ENCODE assay signal across 8 cellular contexts in the genomic region with DNA sequence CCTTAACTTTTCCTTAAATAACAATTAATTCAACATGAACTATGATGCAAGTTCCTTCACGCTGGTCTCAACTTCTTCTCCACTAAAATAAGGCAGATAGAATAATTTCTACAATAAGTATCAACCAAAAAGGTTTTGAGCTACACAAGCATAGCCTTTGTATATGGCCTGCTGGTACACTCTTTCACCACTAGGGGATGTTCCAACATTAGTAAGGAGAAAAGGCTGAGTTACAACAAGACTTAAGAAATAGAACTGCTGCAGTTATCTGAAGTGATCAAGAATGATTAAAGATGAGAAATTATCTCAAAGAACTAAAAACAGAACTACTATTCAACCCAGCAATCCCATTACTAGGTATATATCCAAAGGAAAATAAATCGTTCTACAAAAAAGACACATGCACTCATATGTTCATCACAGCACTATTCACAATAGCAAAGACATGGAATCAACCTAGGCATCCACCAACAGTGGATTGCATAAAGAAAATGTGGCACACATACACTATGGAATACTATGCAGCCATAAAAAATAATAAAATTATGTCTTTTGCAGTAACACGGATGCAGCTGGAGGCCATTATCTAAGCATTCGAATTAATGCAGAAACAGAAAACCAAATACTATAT. TPM values are rescaled to one million over a fixed set of nuclear protein-coding genes. Genes with fewer than 3 reads are reported as not detected.
DNase-seq lines count a peak whose midpoint lies in the region; ATAC-seq and TF ChIP-seq lines count a peak whose summit lies in the region.

No MANE protein-coding gene starts in this region.

- no peaks in the 10 kb centered on the region for H3K36me3 ChIP-seq in cardiac muscle cell

- H3K9me3 Mint-ChIP-seq in WTC11 = no peaks in the 10 kb centered on the region

- H3K9me3 ChIP-seq in cardiac muscle cell (ENCODE audit: low read depth) = no peaks in the 10 kb centered on the region

- no peaks in the 10 kb centered on the region for H3K27me3 ChIP-seq in cardiac muscle cell

- no peak overlapping the region for H3K4me3 ChIP-seq in GM12865 (ENCODE audit: low read depth, low read length)
- no peak overlapping the region for H3K4me3 ChIP-seq in cardiac muscle cell
- H3K4me3 ChIP-seq in retinal pigment epithelial cell (ENCODE audit: low read length) = no peak overlapping the region

- peak overlapping the region; percentile 63; the same call in 1 of the 2 replicates for H3K27ac Mint-ChIP-seq in WTC11

- peak; percentile 99 for TF ChIP-seq CTCF in GM12865 (IDR thresholded peaks at IDR 0.05; ENCODE audit: insufficient read depth, low read depth, low read length, missing control alignments)
- TF ChIP-seq CTCF in WTC11 (IDR thresholded peaks at IDR 0.05) = peak; percentile 80
- TF ChIP-seq CTCF in cardiac muscle cell (IDR thresholded peaks at IDR 0.05; ENCODE audit: low read depth, low read length) = peak; percentile 99
- peak; percentile 100 for TF ChIP-seq CTCF in retinal pigment epithelial cell (conservative IDR thresholded peaks at IDR 0.05; ENCODE audit: low read depth, low read length)

- ATAC-seq in HG02852 (IDR thresholded peaks at IDR 0.05; ENCODE audit: unreplicated experiment) = peak; percentile 76
- peak; percentile 77 for ATAC-seq in WTC11

- H3K4me3 Mint-ChIP-seq in WTC11 = no peak overlapping the region

- POLR2A ChIA-PET in WTC11 (lab: Charles Lee) = no interaction called here

- peaks cover 44% of the 10 kb centered on the region for H3K4me1 ChIP-seq in cardiac muscle cell (ENCODE audit: low read depth)

- CTCF ChIA-PET in WTC11 (lab: Charles Lee) = interaction anchor here (0.6 to 2.7 kb wide), 46 partner anchors 9 to 688 kb away, joined by 3 to 27 read pairs (median 4); a partner anchor contains a TSS

- peak overlapping the region; percentile 57 for H3K27ac ChIP-seq in cardiac muscle cell

- H3K36me3 Mint-ChIP-seq in WTC11 = no peaks in the 10 kb centered on the region

- DNase-seq in AG08396 (ENCODE audit: low spot score) = peak; percentile 26
- DNase-seq in GM12865 (ENCODE audit: low read depth) = peak; percentile 75
- peak; percentile 59 for DNase-seq in NCI-H2107 (lab: John Stamatoyannopoulos, UW)
- no peak for DNase-seq in WTC11 (ENCODE audit: low spot score)
- DNase-seq in cardiac muscle cell (ENCODE audit: low read depth in 1 of 2, low spot score in 1 of 2) = peak; percentile 69 to 82
- DNase-seq in retinal pigment epithelial cell (ENCODE audit: low read depth) = no peak
- DNase-seq in C1 segment of cervical spinal cord (lab: John Stamatoyannopoulos, UW) = no peak

- peaks cover 32% of the 10 kb centered on the region for H3K4me1 Mint-ChIP-seq in WTC11

- H3K27me3 Mint-ChIP-seq in WTC11 (ENCODE audit: low read depth) = no peaks in the 10 kb centered on the region

TF ChIP-seq in WTC11, 78 proteins besides CTCF, POLR2A, EP300 and RAD21:
- TF ChIP-seq, protein P1, sequence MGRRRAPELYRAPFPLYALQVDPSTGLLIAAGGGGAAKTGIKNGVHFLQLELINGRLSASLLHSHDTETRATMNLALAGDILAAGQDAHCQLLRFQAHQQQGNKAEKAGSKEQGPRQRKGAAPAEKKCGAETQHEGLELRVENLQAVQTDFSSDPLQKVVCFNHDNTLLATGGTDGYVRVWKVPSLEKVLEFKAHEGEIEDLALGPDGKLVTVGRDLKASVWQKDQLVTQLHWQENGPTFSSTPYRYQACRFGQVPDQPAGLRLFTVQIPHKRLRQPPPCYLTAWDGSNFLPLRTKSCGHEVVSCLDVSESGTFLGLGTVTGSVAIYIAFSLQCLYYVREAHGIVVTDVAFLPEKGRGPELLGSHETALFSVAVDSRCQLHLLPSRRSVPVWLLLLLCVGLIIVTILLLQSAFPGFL (CRISPR knock-in tag; IDR thresholded peaks at IDR 0.05; ENCODE audit: borderline replicate concordance) = no peak
- TF ChIP-seq, protein P2, sequence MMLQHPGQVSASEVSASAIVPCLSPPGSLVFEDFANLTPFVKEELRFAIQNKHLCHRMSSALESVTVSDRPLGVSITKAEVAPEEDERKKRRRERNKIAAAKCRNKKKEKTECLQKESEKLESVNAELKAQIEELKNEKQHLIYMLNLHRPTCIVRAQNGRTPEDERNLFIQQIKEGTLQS (CRISPR knock-in tag; conservative IDR thresholded peaks at IDR 0.05) = no peak
- TF ChIP-seq, protein P3, sequence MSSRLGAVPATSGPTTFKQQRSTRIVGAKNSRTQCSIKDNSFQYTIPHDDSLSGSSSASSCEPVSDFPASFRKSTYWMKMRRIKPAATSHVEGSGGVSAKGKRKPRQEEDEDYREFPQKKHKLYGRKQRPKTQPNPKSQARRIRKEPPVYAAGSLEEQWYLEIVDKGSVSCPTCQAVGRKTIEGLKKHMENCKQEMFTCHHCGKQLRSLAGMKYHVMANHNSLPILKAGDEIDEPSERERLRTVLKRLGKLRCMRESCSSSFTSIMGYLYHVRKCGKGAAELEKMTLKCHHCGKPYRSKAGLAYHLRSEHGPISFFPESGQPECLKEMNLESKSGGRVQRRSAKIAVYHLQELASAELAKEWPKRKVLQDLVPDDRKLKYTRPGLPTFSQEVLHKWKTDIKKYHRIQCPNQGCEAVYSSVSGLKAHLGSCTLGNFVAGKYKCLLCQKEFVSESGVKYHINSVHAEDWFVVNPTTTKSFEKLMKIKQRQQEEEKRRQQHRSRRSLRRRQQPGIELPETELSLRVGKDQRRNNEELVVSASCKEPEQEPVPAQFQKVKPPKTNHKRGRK (CRISPR knock-in tag; IDR thresholded peaks at IDR 0.05; ENCODE audit: borderline replicate concordance) = no peak
- TF ChIP-seq ZNF121 (CRISPR knock-in tag; IDR thresholded peaks at IDR 0.05) (no peak), TP53 (CRISPR knock-in tag; IDR thresholded peaks at IDR 0.05) (no peak), ZNF138 (CRISPR knock-in tag; conservative IDR thresholded peaks at IDR 0.05) (no peak), HMGA2 (CRISPR knock-in tag; IDR thresholded peaks at IDR 0.05) (no peak), NR3C1 (CRISPR knock-in tag; conservative IDR thresholded peaks at IDR 0.05; ENCODE audit: low read depth) (no peak), FOXJ3 (CRISPR knock-in tag; IDR thresholded peaks at IDR 0.05; ENCODE audit: borderline replicate concordance) (no peak), ATF1 (CRISPR knock-in tag; IDR thresholded peaks at IDR 0.05) (no peak), SP1 (CRISPR knock-in tag; conservative IDR thresholded peaks at IDR 0.05) (no peak), ZNF232 (CRISPR knock-in tag; IDR thresholded peaks at IDR 0.05) (no peak)
- TF ChIP-seq, protein P4, sequence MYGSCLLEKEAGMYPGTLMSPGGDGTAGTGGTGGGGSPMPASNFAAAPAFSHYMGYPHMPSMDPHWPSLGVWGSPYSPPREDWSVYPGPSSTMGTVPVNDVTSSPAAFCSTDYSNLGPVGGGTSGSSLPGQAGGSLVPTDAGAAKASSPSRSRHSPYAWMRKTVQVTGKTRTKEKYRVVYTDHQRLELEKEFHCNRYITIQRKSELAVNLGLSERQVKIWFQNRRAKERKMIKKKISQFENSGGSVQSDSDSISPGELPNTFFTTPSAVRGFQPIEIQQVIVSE (CRISPR knock-in tag; IDR thresholded peaks at IDR 0.05; ENCODE audit: borderline replicate concordance) = no peak
- TF ChIP-seq, protein P5, sequence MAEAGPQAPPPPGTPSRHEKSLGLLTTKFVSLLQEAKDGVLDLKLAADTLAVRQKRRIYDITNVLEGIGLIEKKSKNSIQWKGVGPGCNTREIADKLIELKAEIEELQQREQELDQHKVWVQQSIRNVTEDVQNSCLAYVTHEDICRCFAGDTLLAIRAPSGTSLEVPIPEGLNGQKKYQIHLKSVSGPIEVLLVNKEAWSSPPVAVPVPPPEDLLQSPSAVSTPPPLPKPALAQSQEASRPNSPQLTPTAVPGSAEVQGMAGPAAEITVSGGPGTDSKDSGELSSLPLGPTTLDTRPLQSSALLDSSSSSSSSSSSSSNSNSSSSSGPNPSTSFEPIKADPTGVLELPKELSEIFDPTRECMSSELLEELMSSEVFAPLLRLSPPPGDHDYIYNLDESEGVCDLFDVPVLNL (CRISPR knock-in tag; IDR thresholded peaks at IDR 0.05; ENCODE audit: borderline replicate concordance, low read depth) = no peak
- TF ChIP-seq, protein P6, sequence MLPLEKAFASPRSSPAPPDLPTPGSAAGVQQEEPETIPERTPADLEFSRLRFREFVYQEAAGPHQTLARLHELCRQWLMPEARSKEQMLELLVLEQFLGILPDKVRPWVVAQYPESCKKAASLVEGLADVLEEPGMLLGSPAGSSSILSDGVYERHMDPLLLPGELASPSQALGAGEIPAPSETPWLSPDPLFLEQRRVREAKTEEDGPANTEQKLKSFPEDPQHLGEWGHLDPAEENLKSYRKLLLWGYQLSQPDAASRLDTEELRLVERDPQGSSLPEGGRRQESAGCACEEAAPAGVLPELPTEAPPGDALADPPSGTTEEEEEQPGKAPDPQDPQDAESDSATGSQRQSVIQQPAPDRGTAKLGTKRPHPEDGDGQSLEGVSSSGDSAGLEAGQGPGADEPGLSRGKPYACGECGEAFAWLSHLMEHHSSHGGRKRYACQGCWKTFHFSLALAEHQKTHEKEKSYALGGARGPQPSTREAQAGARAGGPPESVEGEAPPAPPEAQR (CRISPR knock-in tag; IDR thresholded peaks at IDR 0.05) = no peak

RNA-seq across cellular contexts. Expression of a gene that starts 14.4 kb away (rescaled TPM):
- total RNA-seq in WTC11 (2021) = 75.7 to 79.1 TPM (median 78.3 TPM) in 3 replicates
- 262 and 293 TPM in 2 replicates for total RNA-seq in cardiac muscle cell
- polyA plus RNA-seq in cardiac muscle cell = 51.8 and 74.5 TPM in 2 replicates

Comparison
In these comparisons a context has a peak if more than half of its experiments do, and no peak if none do; other contexts are left out.
1. DNase-seq: peak in AG08396 (single experiment), GM12865 (single experiment), NCI-H2107 (single experiment) and cardiac muscle cell (2 of 2); none in WTC11 (single experiment), retinal pigment epithelial cell (single experiment) and C1 segment of cervical spinal cord (0 of 14).
2. Peak in every context shown above with its lines, with median percentiles within 50 percentile points of each other: CTCF ChIP-seq.